1 cellular context compared by ENCODE assay signal in the genomic region with DNA sequence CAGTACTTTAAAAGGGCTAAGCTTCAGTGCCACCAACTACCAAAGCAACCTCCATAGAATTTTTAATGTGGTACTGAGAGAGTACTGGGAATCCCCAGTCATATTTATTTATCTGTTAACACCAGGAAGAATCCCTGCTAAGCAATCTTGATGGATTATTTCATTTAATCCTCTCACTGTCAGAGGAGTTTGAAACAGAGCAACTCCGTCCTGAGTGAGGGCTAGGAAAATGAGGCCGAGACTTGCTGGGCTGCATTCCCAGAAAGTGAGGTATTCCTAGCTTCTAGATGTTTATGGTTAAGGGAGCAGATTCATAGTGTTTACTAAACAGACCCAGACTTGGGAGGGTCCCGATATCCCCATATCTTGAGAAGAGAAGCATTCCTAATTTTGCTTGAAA.
TF ChIP-seq lines count a peak whose summit lies in the region.

No MANE protein-coding gene starts in this region.

TF ChIP-seq in WTC11, 78 proteins besides CTCF, POLR2A, EP300 and RAD21 (continued from another document):
- TF ChIP-seq NFYB (CRISPR knock-in tag; conservative IDR thresholded peaks at IDR 0.05; ENCODE audit: low read depth), result no peak
- TF ChIP-seq, protein P1, sequence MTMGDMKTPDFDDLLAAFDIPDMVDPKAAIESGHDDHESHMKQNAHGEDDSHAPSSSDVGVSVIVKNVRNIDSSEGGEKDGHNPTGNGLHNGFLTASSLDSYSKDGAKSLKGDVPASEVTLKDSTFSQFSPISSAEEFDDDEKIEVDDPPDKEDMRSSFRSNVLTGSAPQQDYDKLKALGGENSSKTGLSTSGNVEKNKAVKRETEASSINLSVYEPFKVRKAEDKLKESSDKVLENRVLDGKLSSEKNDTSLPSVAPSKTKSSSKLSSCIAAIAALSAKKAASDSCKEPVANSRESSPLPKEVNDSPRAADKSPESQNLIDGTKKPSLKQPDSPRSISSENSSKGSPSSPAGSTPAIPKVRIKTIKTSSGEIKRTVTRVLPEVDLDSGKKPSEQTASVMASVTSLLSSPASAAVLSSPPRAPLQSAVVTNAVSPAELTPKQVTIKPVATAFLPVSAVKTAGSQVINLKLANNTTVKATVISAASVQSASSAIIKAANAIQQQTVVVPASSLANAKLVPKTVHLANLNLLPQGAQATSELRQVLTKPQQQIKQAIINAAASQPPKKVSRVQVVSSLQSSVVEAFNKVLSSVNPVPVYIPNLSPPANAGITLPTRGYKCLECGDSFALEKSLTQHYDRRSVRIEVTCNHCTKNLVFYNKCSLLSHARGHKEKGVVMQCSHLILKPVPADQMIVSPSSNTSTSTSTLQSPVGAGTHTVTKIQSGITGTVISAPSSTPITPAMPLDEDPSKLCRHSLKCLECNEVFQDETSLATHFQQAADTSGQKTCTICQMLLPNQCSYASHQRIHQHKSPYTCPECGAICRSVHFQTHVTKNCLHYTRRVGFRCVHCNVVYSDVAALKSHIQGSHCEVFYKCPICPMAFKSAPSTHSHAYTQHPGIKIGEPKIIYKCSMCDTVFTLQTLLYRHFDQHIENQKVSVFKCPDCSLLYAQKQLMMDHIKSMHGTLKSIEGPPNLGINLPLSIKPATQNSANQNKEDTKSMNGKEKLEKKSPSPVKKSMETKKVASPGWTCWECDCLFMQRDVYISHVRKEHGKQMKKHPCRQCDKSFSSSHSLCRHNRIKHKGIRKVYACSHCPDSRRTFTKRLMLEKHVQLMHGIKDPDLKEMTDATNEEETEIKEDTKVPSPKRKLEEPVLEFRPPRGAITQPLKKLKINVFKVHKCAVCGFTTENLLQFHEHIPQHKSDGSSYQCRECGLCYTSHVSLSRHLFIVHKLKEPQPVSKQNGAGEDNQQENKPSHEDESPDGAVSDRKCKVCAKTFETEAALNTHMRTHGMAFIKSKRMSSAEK (CRISPR knock-in tag; IDR thresholded peaks at IDR 0.05; ENCODE audit: borderline replicate concordance), result no peak
- TF ChIP-seq ATF2 (CRISPR knock-in tag; IDR thresholded peaks at IDR 0.05; ENCODE audit: borderline replicate concordance, low read depth), result no peak
